Comparison of ENCODE assay signal across 17 cellular contexts in genomic region chr20:58900292-58900931, GRCh38. TPM values are rescaled to one million over a fixed set of nuclear protein-coding genes. Genes with fewer than 3 reads are reported as not detected.
DNase-seq lines count a peak whose midpoint lies in the region; ATAC-seq, FAIRE-seq and TF ChIP-seq lines count a peak whose summit lies in the region.
"Had no signal": no experiment of that assay in that cellular context is flagged by ENCODE, and none has a peak within 500 bp of the region (broad histone marks: within the 10 kb centered on the region; RNA-seq: fewer than 3 reads in every experiment).

No MANE protein-coding gene starts in this region.

- peaks cover 67% of the 10 kb centered on the region for H3K36me3 Mint-ChIP-seq in activated CD4-positive, alpha-beta T cell treated with anti-CD3 and anti-CD28 coated beads for 36 hours (ENCODE audit: low read depth)
- peaks cover 18% of the 10 kb centered on the region for H3K36me3 Mint-ChIP-seq in chondrocyte (ENCODE audit: low read depth)
- peaks cover 38% of the 10 kb centered on the region for H3K36me3 Mint-ChIP-seq in neural progenitor cell

- no peak overlapping the region for H2AFZ ChIP-seq in neural progenitor cell (replicated peaks)

- no peak overlapping the region for H3K27ac ChIP-seq in neural progenitor cell
- H3K27ac ChIP-seq in pancreas = no peak overlapping the region
- H3K27ac ChIP-seq: colonic mucosa, neutrophil had no signal

- peaks cover 59% of the 10 kb centered on the region for H3F3A ChIP-seq in neural progenitor cell (ENCODE audit: low read depth)

- no peaks in the 10 kb centered on the region for H3K9me3 ChIP-seq in neural progenitor cell (ENCODE audit: low read depth)
- no peaks in the 10 kb centered on the region for H3K9me3 ChIP-seq in pancreas
- H3K9me3 ChIP-seq: colonic mucosa, neutrophil had no signal

- peak overlapping the region; percentile 2 for H3K4me3 ChIP-seq in neural progenitor cell
- H3K4me3 ChIP-seq in pancreas = no peak overlapping the region
- H3K4me3 ChIP-seq: colonic mucosa had no signal

- H3K4me2 ChIP-seq in neural progenitor cell = peak overlapping the region; percentile 68

- FAIRE-seq in pancreas (lab: Jason Lieb, UNC) (no peak), GM12892 (lab: Jason Lieb, UNC) (no peak)
- FAIRE-seq: A204.1, D721Med had no signal

- no peak; the same call in 1 of the 2 replicates for TF ChIP-seq POLR2A in GM12892 (IDR thresholded peaks at IDR 0.05; ENCODE audit: low read depth, low read length)

- H3K27me3 ChIP-seq in neural progenitor cell = no peaks in the 10 kb centered on the region
- no peaks in the 10 kb centered on the region for H3K27me3 ChIP-seq in pancreas
- H3K27me3 ChIP-seq: colonic mucosa, neutrophil had no signal

- H3K27ac Mint-ChIP-seq in activated CD4-positive, alpha-beta T cell treated with anti-CD3 and anti-CD28 coated beads for 36 hours = peak overlapping the region; percentile 33
- H3K27ac Mint-ChIP-seq in chondrocyte (ENCODE audit: unreplicated experiment) (peak overlapping the region; percentile 52), neural progenitor cell (peak overlapping the region; percentile 5)

- peaks cover 100% of the 10 kb centered on the region for H3K79me2 ChIP-seq in neural progenitor cell (ENCODE audit: low read depth)

- intact Hi-C loops in activated CD4-positive, alpha-beta T cell treated with anti-CD3 and anti-CD28 coated beads for 36 hours (cut with DNase I, micrococcal nuclease) = no loop called here
- intact Hi-C loops in pancreas (cut with DNase I) = no loop called here

- H3K4me1 ChIP-seq in neural progenitor cell = peaks cover 59% of the 10 kb centered on the region
- peaks cover 2 to 28% (median 25%) of the 10 kb centered on the region in 3 donors for H3K4me1 ChIP-seq in pancreas
- H3K4me1 ChIP-seq: colonic mucosa had no signal

- H4K20me1 ChIP-seq in neural progenitor cell (ENCODE audit: low read depth) = peaks cover 99% of the 10 kb centered on the region

- no peak overlapping the region for H3K9ac ChIP-seq in neural progenitor cell

- H3K4me1 Mint-ChIP-seq in activated CD4-positive, alpha-beta T cell treated with anti-CD3 and anti-CD28 coated beads for 36 hours = peaks cover 77% of the 10 kb centered on the region
- peaks cover 76% of the 10 kb centered on the region for H3K4me1 Mint-ChIP-seq in chondrocyte (ENCODE audit: low read depth)
- peaks cover 65% of the 10 kb centered on the region for H3K4me1 Mint-ChIP-seq in neural progenitor cell

- H3K4me3 Mint-ChIP-seq in activated CD4-positive, alpha-beta T cell treated with anti-CD3 and anti-CD28 coated beads for 36 hours = no peak overlapping the region
- H3K4me3 Mint-ChIP-seq in chondrocyte (ENCODE audit: unreplicated experiment) = no peak overlapping the region
- peak overlapping the region; percentile 10 for H3K4me3 Mint-ChIP-seq in neural progenitor cell
- H3K4me3 Mint-ChIP-seq: T-cell had no signal

- no peak for TF ChIP-seq CTCF in chondrocyte (IDR thresholded peaks at IDR 0.05)
- no peak for TF ChIP-seq CTCF in neural progenitor cell (IDR thresholded peaks at IDR 0.05)
- TF ChIP-seq CTCF in pancreas (IDR thresholded peaks at IDR 0.05) = no peak

- POLR2A ChIA-PET in activated CD4-positive, alpha-beta T cell treated with anti-CD3 and anti-CD28 coated beads for 36 hours (lab: Charles Lee) = no interaction called here

- CTCF ChIA-PET in activated CD4-positive, alpha-beta T cell treated with anti-CD3 and anti-CD28 coated beads for 36 hours (lab: Charles Lee) = interaction anchor here (0.9 kb wide), 1 partner anchor 34 kb away, joined by 3 read pairs; no protein-coding TSS in a partner anchor

- no peaks in the 10 kb centered on the region for H3K9me3 Mint-ChIP-seq in activated CD4-positive, alpha-beta T cell treated with anti-CD3 and anti-CD28 coated beads for 36 hours (ENCODE audit: low read depth)
- no peaks in the 10 kb centered on the region for H3K9me3 Mint-ChIP-seq in chondrocyte (ENCODE audit: low read depth)
- no peaks in the 10 kb centered on the region for H3K9me3 Mint-ChIP-seq in neural progenitor cell
- H3K9me3 Mint-ChIP-seq: T-cell had no signal

- WGBS in pancreas, 2 donors = 81 to 85% methylated on average over 11 of the region's 11 CpGs

- H3K27me3 Mint-ChIP-seq in activated CD4-positive, alpha-beta T cell treated with anti-CD3 and anti-CD28 coated beads for 36 hours = no peaks in the 10 kb centered on the region
- no peaks in the 10 kb centered on the region for H3K27me3 Mint-ChIP-seq in chondrocyte (ENCODE audit: low read depth)
- H3K27me3 Mint-ChIP-seq in neural progenitor cell (ENCODE audit: insufficient read depth, low read depth) = no peaks in the 10 kb centered on the region
- H3K27me3 Mint-ChIP-seq: T-cell had no signal

- ATAC-seq in activated CD4-positive, alpha-beta T cell treated with anti-CD3 and anti-CD28 coated beads for 36 hours = no peak
- no peak for ATAC-seq in pancreas
- ATAC-seq in GM18519 (IDR thresholded peaks at IDR 0.05; ENCODE audit: low FRiP score, unreplicated experiment) = no peak
- ATAC-seq: activated CD4-positive, CD25-positive, alpha-beta regulatory T cell treated with anti-CD3 and anti-CD28 coated beads, Interleukin-2, amount 50 U/mL, for 24 hours; PC-3; T-cell had no signal

- no peak for DNase-seq in activated CD4-positive, alpha-beta T cell treated with anti-CD3 and anti-CD28 coated beads for 36 hours
- DNase-seq in activated CD4-positive, alpha-beta T cell treated with anti-CD3 and anti-CD28 coated beads, Interleukin-2, amount 50 U/mL, for 1 hour = no peak
- DNase-seq in NCI-H2171 (lab: John Stamatoyannopoulos, UW) (peak; percentile 40), chondrocyte (ENCODE audit: low spot score) (no peak), neural progenitor cell (ENCODE audit: low spot score) (peak; percentile 70), pancreas (no peak), GM12892 (ENCODE audit: insufficient read length) (no peak)
- DNase-seq: colonic mucosa; hypothalamus; PC-3; stimulated activated naive CD4-positive, alpha-beta T cell; T-cell had no signal

- H3K36me3 ChIP-seq in neural progenitor cell = peaks cover 16% of the 10 kb centered on the region
- H3K36me3 ChIP-seq in pancreas = peaks cover 0 to 21% (median 0%) of the 10 kb centered on the region in 3 donors

RNA-seq across cellular contexts. Expression of gene GNAS, which starts 47.9 kb away (rescaled TPM):
- total RNA-seq in activated CD4-positive, alpha-beta T cell treated with anti-CD3 and anti-CD28 coated beads for 36 hours = 100 to 1,000 TPM; 713 to 965 TPM
- total RNA-seq in chondrocyte = 1,127 to 1,393 TPM (median 1,374 TPM) in 3 replicates
- 794 and 973 TPM in 2 replicates for total RNA-seq in neural progenitor cell (ENCODE audit: low replicate concordance)
- total RNA-seq in pancreas = 100 to 1,000 TPM; 349 to 850 (median 535) TPM
- polyA plus RNA-seq in pancreas = 1,000 to 10,000 TPM; 1,207 to 2,220 TPM
- polyA plus RNA-seq in GM12892 (2012; ENCODE audit: missing spikeins) = 586 TPM

RNA-seq across cellular contexts. Expression of gene GNAS-AS1, which starts 49.7 kb away (rescaled TPM):
- total RNA-seq in activated CD4-positive, alpha-beta T cell treated with anti-CD3 and anti-CD28 coated beads for 36 hours = 1 to 10 TPM; 1.1 to 1.9 TPM
- 1.1 to 2.7 TPM (median 1.7 TPM) in 3 replicates for total RNA-seq in chondrocyte
- 5.8 and 6.4 TPM in 2 replicates for total RNA-seq in neural progenitor cell (ENCODE audit: low replicate concordance)
- under 1 TPM; 0.47 to 0.84 (median 0.53) TPM for total RNA-seq in pancreas
- 1 to 10 TPM in 1 of 2 donors, under 1 TPM in 1; 0.68 to 2.8 TPM for polyA plus RNA-seq in pancreas
- polyA plus RNA-seq in GM12892 (2012; ENCODE audit: missing spikeins) = 0.59 TPM

Comparison
In these comparisons a context has a peak if more than half of its experiments do, and no peak if none do; other contexts are left out.
1. DNase-seq: peak in NCI-H2171 (single experiment) and neural progenitor cell (single experiment); none in activated CD4-positive, alpha-beta T cell treated with anti-CD3 and anti-CD28 coated beads for 36 hours (single experiment), activated CD4-positive, alpha-beta T cell treated with anti-CD3 and anti-CD28 coated beads, Interleukin-2, amount 50 U/mL, for 1 hour (single experiment), chondrocyte (single experiment), pancreas (0 of 6) and GM12892 (single experiment).
2. Peak in every context shown above with its lines, with median percentiles within 50 percentile points of each other: H3K27ac Mint-ChIP-seq.